15 cellular contexts compared by ENCODE assay signal in genomic region chr5:93240228-93240834, GRCh38.
"Had no signal": no experiment of that assay in that cellular context is flagged by ENCODE, and none has a peak within 500 bp of the region (broad histone marks: within the 10 kb centered on the region; RNA-seq: fewer than 3 reads in every experiment).

No MANE protein-coding gene starts in this region.

- H3K9me3 Mint-ChIP-seq: activated CD4-positive, alpha-beta T cell treated with anti-CD3 and anti-CD28 coated beads, Interleukin-2, amount 10 ng/mL, durations not matched to agents 7 days and 5 days; activated naive CD4-positive, alpha-beta T cell treated with anti-CD3 and anti-CD28 coated beads, Interleukin-2, amount 10 ng/mL, durations not matched to agents 7 days and 5 days; activated T-helper 17 cell treated with anti-CD3 and anti-CD28 coated beads, Interleukin-2, amount 50 U/mL, for 72 hours; nephron had no signal

- H3K4me1 Mint-ChIP-seq: activated B cell treated with CpG ODN at 0.5 μM for 24 hours; activated CD4-positive, alpha-beta T cell treated with anti-CD3 and anti-CD28 coated beads, Interleukin-2, amount 10 ng/mL, durations not matched to agents 7 days and 5 days; activated naive CD4-positive, alpha-beta T cell treated with anti-CD3 and anti-CD28 coated beads, Interleukin-2, amount 10 ng/mL, durations not matched to agents 7 days and 5 days; activated T-helper 17 cell treated with anti-CD3 and anti-CD28 coated beads, Interleukin-2, amount 50 U/mL, for 72 hours; memory B cell; stimulated activated memory B cell treated with anti-CD40 and anti-IgM and Interleukin-4, amounts not matched to agents 10 μg/mL and 1 μg/mL and 100 μg/mL, for 72 hours had no signal

- H3K27ac Mint-ChIP-seq: activated B cell treated with CpG ODN at 0.5 μM for 24 hours; activated CD4-positive, alpha-beta T cell treated with anti-CD3 and anti-CD28 coated beads, Interleukin-2, amount 10 ng/mL, durations not matched to agents 7 days and 5 days; activated naive CD4-positive, alpha-beta T cell treated with anti-CD3 and anti-CD28 coated beads, Interleukin-2, amount 10 ng/mL, durations not matched to agents 7 days and 5 days; activated T-helper 17 cell treated with anti-CD3 and anti-CD28 coated beads, Interleukin-2, amount 50 U/mL, for 72 hours; memory B cell; nephron; stimulated activated memory B cell treated with anti-CD40 and anti-IgM and Interleukin-4, amounts not matched to agents 10 μg/mL and 1 μg/mL and 100 μg/mL, for 72 hours had no signal

- H3K27me3 Mint-ChIP-seq: activated B cell treated with CpG ODN at 0.5 μM for 24 hours; activated CD4-positive, alpha-beta T cell treated with anti-CD3 and anti-CD28 coated beads, Interleukin-2, amount 10 ng/mL, durations not matched to agents 7 days and 5 days; activated naive CD4-positive, alpha-beta T cell treated with anti-CD3 and anti-CD28 coated beads, Interleukin-2, amount 10 ng/mL, durations not matched to agents 7 days and 5 days; activated T-helper 17 cell treated with anti-CD3 and anti-CD28 coated beads, Interleukin-2, amount 50 U/mL, for 72 hours; memory B cell; stimulated activated memory B cell treated with anti-CD40 and anti-IgM and Interleukin-4, amounts not matched to agents 10 μg/mL and 1 μg/mL and 100 μg/mL, for 72 hours had no signal

- ATAC-seq: activated T-helper 17 cell treated with anti-CD3 and anti-CD28 coated beads, Interleukin-2, amount 50 U/mL, for 72 hours; gastrocnemius medialis; heart right ventricle; right lobe of liver; stimulated activated memory B cell treated with anti-CD40 and anti-IgM and Interleukin-4, amounts not matched to agents 10 μg/mL and 1 μg/mL and 100 μg/mL, for 72 hours had no signal

- H3K4me3 Mint-ChIP-seq: activated B cell treated with CpG ODN at 0.5 μM for 24 hours; activated CD4-positive, alpha-beta T cell treated with anti-CD3 and anti-CD28 coated beads, Interleukin-2, amount 10 ng/mL, durations not matched to agents 7 days and 5 days; activated naive CD4-positive, alpha-beta T cell treated with anti-CD3 and anti-CD28 coated beads, Interleukin-2, amount 10 ng/mL, durations not matched to agents 7 days and 5 days; activated T-helper 17 cell treated with anti-CD3 and anti-CD28 coated beads, Interleukin-2, amount 50 U/mL, for 72 hours; memory B cell; nephron; stimulated activated memory B cell treated with anti-CD40 and anti-IgM and Interleukin-4, amounts not matched to agents 10 μg/mL and 1 μg/mL and 100 μg/mL, for 72 hours had no signal

- DNase-seq: activated B cell treated with CpG ODN at 0.5 μM for 24 hours; activated CD4-positive, alpha-beta T cell treated with anti-CD3 and anti-CD28 coated beads, Interleukin-2, amount 10 ng/mL, durations not matched to agents 7 days and 5 days; activated naive CD4-positive, alpha-beta T cell treated with anti-CD3 and anti-CD28 coated beads, Interleukin-2, amount 10 ng/mL, durations not matched to agents 7 days and 5 days; activated T-cell treated with anti-CD3 and anti-CD28 coated beads for 4 hours; adrenal gland; caudate nucleus; effector CD8-positive, alpha-beta T cell; gastrocnemius medialis; heart right ventricle; left ventricle myocardium inferior; right lobe of liver had no signal

- H3K36me3 Mint-ChIP-seq: activated naive CD4-positive, alpha-beta T cell treated with anti-CD3 and anti-CD28 coated beads, Interleukin-2, amount 10 ng/mL, durations not matched to agents 7 days and 5 days; memory B cell; stimulated activated memory B cell treated with anti-CD40 and anti-IgM and Interleukin-4, amounts not matched to agents 10 μg/mL and 1 μg/mL and 100 μg/mL, for 72 hours had no signal
